ENCODE assay signal across 22 cellular contexts in the genomic region with DNA sequence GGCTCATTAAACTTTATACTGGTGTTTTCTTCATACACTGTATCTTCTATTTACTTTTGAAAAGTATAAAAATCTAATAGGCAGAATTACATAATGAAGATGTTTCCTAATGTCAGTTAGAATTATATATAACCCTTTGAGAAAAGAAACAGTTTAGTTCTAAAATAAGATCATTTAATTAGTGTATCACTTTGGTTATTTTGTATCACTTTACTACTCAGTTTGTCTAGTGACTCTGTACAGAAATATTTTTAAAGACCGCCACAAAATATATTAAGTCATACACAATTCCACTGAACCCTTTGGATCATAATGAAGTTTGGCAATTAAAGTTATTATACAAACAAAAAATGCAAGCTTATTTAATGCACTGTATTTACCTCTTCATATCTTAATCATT. TPM values are rescaled to one million over a fixed set of nuclear protein-coding genes. Genes with fewer than 3 reads are reported as not detected.
DNase-seq lines count a peak whose midpoint lies in the region; ATAC-seq and TF ChIP-seq lines count a peak whose summit lies in the region.
"Had no signal": no experiment of that assay in that cellular context is flagged by ENCODE, and none has a peak within 500 bp of the region (broad histone marks: within the 10 kb centered on the region; RNA-seq: fewer than 3 reads in every experiment).

No MANE protein-coding gene starts in this region.

- no peaks in the 10 kb centered on the region for H3K9me2 ChIP-seq in OCI-LY1 (ENCODE audit: low read depth, low read length)

- H4K20me1 ChIP-seq in OCI-LY1 (ENCODE audit: insufficient read depth, low read length), result no peaks in the 10 kb centered on the region

- no peak overlapping the region for H3K4me3 ChIP-seq in OCI-LY1 (ENCODE audit: low read depth, low read length, poor library complexity, severe bottlenecking)
- no peak overlapping the region for H3K4me3 ChIP-seq in neutrophil (ENCODE audit: low read depth in 1 of 2, low read length in 1 of 2)
- no peak overlapping the region for H3K4me3 ChIP-seq in endodermal cell (ENCODE audit: low read length)
- H3K4me3 ChIP-seq: HAP-1, MG63 had no signal

- no peak for TF ChIP-seq CTCF in OCI-LY1 (IDR thresholded peaks at IDR 0.05; ENCODE audit: low read length)
- no peak for TF ChIP-seq CTCF in neutrophil (IDR thresholded peaks at IDR 0.05)
- no peak for TF ChIP-seq CTCF in endodermal cell (conservative IDR thresholded peaks at IDR 0.05)

- H3K27ac Mint-ChIP-seq in T-helper 17 cell (peak overlapping the region; percentile 6), endodermal cell (no peak overlapping the region)
- H3K27ac Mint-ChIP-seq in activated T-helper 1 cell treated with anti-CD3 and anti-CD28 coated beads, Interleukin-12 subunit alpha, Interleukin-12 subunit beta, Interleukin-2, Interleukin-4 antibody, amounts not matched to agents 30 ng/mL and 10 ng/mL and 1 ng/mL, durations not matched to agents 14 hours and 24 hours and 36 hours, result no peak overlapping the region
- H3K27ac Mint-ChIP-seq: B cell had no signal

- H3K27ac ChIP-seq in OCI-LY1 (ENCODE audit: low read depth, low read length, poor library complexity, severe bottlenecking) (peak overlapping the region; percentile 80), neutrophil (peak overlapping the region; percentile 75), endodermal cell (ENCODE audit: low read depth, low read length) (no peak overlapping the region)

- ATAC-seq in T-helper 17 cell (no peak), left ventricle myocardium superior (no peak)
- no peak for ATAC-seq in stimulated activated naive CD8-positive, alpha-beta T cell treated with anti-CD3 and anti-CD28 coated beads, Interleukin-15, Interleukin-2, amounts not matched to agents 100 U/mL and 50 U/mL, for 24 hours

- H3K4me1 ChIP-seq in OCI-LY1 (ENCODE audit: insufficient read depth, low read length, severe bottlenecking) (peaks cover 73% of the 10 kb centered on the region), neutrophil (ENCODE audit: control insufficient read depth in 1 of 2, insufficient read depth in 1 of 2, low read depth in 1 of 2, low read length in 1 of 2) (peaks cover 40 to 47% of the 10 kb centered on the region in 2 experiments), endodermal cell (ENCODE audit: control insufficient read depth, insufficient read depth, low read length) (no peaks in the 10 kb centered on the region)

- peaks cover 31% of the 10 kb centered on the region for H3K4me1 Mint-ChIP-seq in T-helper 17 cell
- peaks cover 22% of the 10 kb centered on the region for H3K4me1 Mint-ChIP-seq in endodermal cell
- H3K4me1 Mint-ChIP-seq in activated T-helper 1 cell treated with anti-CD3 and anti-CD28 coated beads, Interleukin-12 subunit alpha, Interleukin-12 subunit beta, Interleukin-2, Interleukin-4 antibody, amounts not matched to agents 30 ng/mL and 10 ng/mL and 1 ng/mL, durations not matched to agents 14 hours and 24 hours and 36 hours (ENCODE audit: low read depth), result peaks cover 34% of the 10 kb centered on the region

- no peaks in the 10 kb centered on the region for H3K9me3 Mint-ChIP-seq in endodermal cell
- no peaks in the 10 kb centered on the region for H3K9me3 Mint-ChIP-seq in activated T-helper 1 cell treated with anti-CD3 and anti-CD28 coated beads, Interleukin-12 subunit alpha, Interleukin-12 subunit beta, Interleukin-2, Interleukin-4 antibody, amounts not matched to agents 30 ng/mL and 10 ng/mL and 1 ng/mL, durations not matched to agents 14 hours and 24 hours and 36 hours
- H3K9me3 Mint-ChIP-seq: CD4-positive, CD25-positive, alpha-beta regulatory T cell had no signal

- H3K36me3 Mint-ChIP-seq in T-helper 17 cell (ENCODE audit: low read depth) (peaks cover 2% of the 10 kb centered on the region), endodermal cell (ENCODE audit: low read depth) (no peaks in the 10 kb centered on the region)
- H3K36me3 Mint-ChIP-seq in activated T-helper 1 cell treated with anti-CD3 and anti-CD28 coated beads, Interleukin-12 subunit alpha, Interleukin-12 subunit beta, Interleukin-2, Interleukin-4 antibody, amounts not matched to agents 30 ng/mL and 10 ng/mL and 1 ng/mL, durations not matched to agents 14 hours and 24 hours and 36 hours (ENCODE audit: low read depth), result peaks cover 5% of the 10 kb centered on the region

- 100% methylated on average over 1 of the region's 1 CpG; no CpG with 5 or more reads in 1 of the 2 experiments for WGBS in endodermal cell (ENCODE audit: insufficient coverage in 1 of 2, insufficient read length in 1 of 2), 2 experiments

- peaks cover 2% of the 10 kb centered on the region; the same call in 1 of the 2 replicates for H3F3A ChIP-seq in OCI-LY1 (ENCODE audit: insufficient read depth, low read length)

- H3K36me3 ChIP-seq in OCI-LY1 (ENCODE audit: insufficient read depth, low read length), result peaks cover 2% of the 10 kb centered on the region; the same call in 1 of the 2 replicates
- no peaks in the 10 kb centered on the region for H3K36me3 ChIP-seq in neutrophil
- no peaks in the 10 kb centered on the region for H3K36me3 ChIP-seq in endodermal cell (ENCODE audit: control insufficient read depth, insufficient read depth, low read length)
- H3K36me3 ChIP-seq: HAP-1, MG63 had no signal

- H3K9me3 ChIP-seq in OCI-LY1 (ENCODE audit: low read length), result no peaks in the 10 kb centered on the region
- H3K9me3 ChIP-seq in T-helper 17 cell (ENCODE audit: control insufficient read depth, low read length, poor library complexity, severe bottlenecking), result no peaks in the 10 kb centered on the region
- no peaks in the 10 kb centered on the region for H3K9me3 ChIP-seq in neutrophil
- H3K9me3 ChIP-seq in endodermal cell (ENCODE audit: control insufficient read depth, low read length), result no peaks in the 10 kb centered on the region
- H3K9me3 ChIP-seq: Caco-2, HAP-1, MG63 had no signal

- H3K27me3 Mint-ChIP-seq in T-helper 17 cell, result no peaks in the 10 kb centered on the region
- no peaks in the 10 kb centered on the region for H3K27me3 Mint-ChIP-seq in endodermal cell (ENCODE audit: insufficient read depth)
- no peaks in the 10 kb centered on the region for H3K27me3 Mint-ChIP-seq in activated T-helper 1 cell treated with anti-CD3 and anti-CD28 coated beads, Interleukin-12 subunit alpha, Interleukin-12 subunit beta, Interleukin-2, Interleukin-4 antibody, amounts not matched to agents 30 ng/mL and 10 ng/mL and 1 ng/mL, durations not matched to agents 14 hours and 24 hours and 36 hours (ENCODE audit: insufficient read depth)
- H3K27me3 Mint-ChIP-seq: B cell; CD4-positive, CD25-positive, alpha-beta regulatory T cell had no signal

- intact Hi-C loops in left ventricle myocardium superior (cut with micrococcal nuclease), result no loop called here
- intact Hi-C loops in activated T-helper 1 cell treated with anti-CD3 and anti-CD28 coated beads, Interleukin-12 subunit alpha, Interleukin-12 subunit beta, Interleukin-2, Interleukin-4 antibody, amounts not matched to agents 30 ng/mL and 10 ng/mL and 1 ng/mL, durations not matched to agents 14 hours and 24 hours and 36 hours (cut with micrococcal nuclease), result no loop called here

- H3K4me2 ChIP-seq in OCI-LY1 (ENCODE audit: low read length), result no peak overlapping the region

- peaks cover 66% of the 10 kb centered on the region for H3K79me2 ChIP-seq in OCI-LY1 (ENCODE audit: insufficient read depth, low read length)

- no peak for DNase-seq in T-helper 17 cell
- no peak for DNase-seq in left ventricle myocardium superior
- no peak for DNase-seq in endodermal cell
- no peak for DNase-seq in activated T-helper 1 cell treated with anti-CD3 and anti-CD28 coated beads, Interleukin-12 subunit alpha, Interleukin-12 subunit beta, Interleukin-2, Interleukin-4 antibody, amounts not matched to agents 30 ng/mL and 10 ng/mL and 1 ng/mL, durations not matched to agents 14 hours and 24 hours and 36 hours (ENCODE audit: low spot score)
- DNase-seq in stimulated activated naive CD8-positive, alpha-beta T cell treated with anti-CD3 and anti-CD28 coated beads, Interleukin-15, Interleukin-2, amounts not matched to agents 100 U/mL and 50 U/mL, for 24 hours, result no peak
- DNase-seq: Caco-2; CD4-positive, CD25-positive, alpha-beta regulatory T cell; DMS153; GF-D8; IMR-90; Kasumi-1; MG63; NCI-H1048; NCI-H1436; NCI-H2029 treated with DMSO at 0.1 percent for 48 hours; NCI-H2171; NCI-H526; SHP77 had no signal

- H2AFZ ChIP-seq in OCI-LY1 (ENCODE audit: low read length), result no peak overlapping the region

- H3K4me3 Mint-ChIP-seq in T-helper 17 cell (no peak overlapping the region), endodermal cell (no peak overlapping the region)
- no peak overlapping the region for H3K4me3 Mint-ChIP-seq in activated T-helper 1 cell treated with anti-CD3 and anti-CD28 coated beads, Interleukin-12 subunit alpha, Interleukin-12 subunit beta, Interleukin-2, Interleukin-4 antibody, amounts not matched to agents 30 ng/mL and 10 ng/mL and 1 ng/mL, durations not matched to agents 14 hours and 24 hours and 36 hours
- H3K4me3 Mint-ChIP-seq: B cell; CD4-positive, CD25-positive, alpha-beta regulatory T cell had no signal

- H3K27me3 ChIP-seq in OCI-LY1 (ENCODE audit: insufficient read depth, low read length) (no peaks in the 10 kb centered on the region), neutrophil (no peaks in the 10 kb centered on the region), endodermal cell (ENCODE audit: control insufficient read depth, insufficient read depth, low read length, poor library complexity, severe bottlenecking) (no peaks in the 10 kb centered on the region)
- H3K27me3 ChIP-seq: MG63 had no signal

- no peak overlapping the region; the same call in 1 of the 2 replicates for H3K9ac ChIP-seq in OCI-LY1 (ENCODE audit: low read length)
- no peak overlapping the region for H3K9ac ChIP-seq in endodermal cell (ENCODE audit: extremely low read depth, low read length, poor library complexity, severe bottlenecking)

RNA-seq across cellular contexts. Expression of gene RFX3, which starts 15.0 kb away (rescaled TPM):
- total RNA-seq in T-helper 17 cell, result 10 to 100 TPM; 23.6 to 27.1 TPM
- total RNA-seq in left ventricle myocardium superior, result 3.0 TPM
- total RNA-seq in endodermal cell, result 10 to 100 TPM; 27.5 to 28.2 TPM
- 29.5 TPM for polyA plus RNA-seq in endodermal cell (2013, experiment 1 of 2)
- 30.1 TPM for polyA plus RNA-seq in endodermal cell (2013, experiment 2 of 2)
- 11.2 and 11.3 TPM in 2 replicates for total RNA-seq in activated T-helper 1 cell treated with anti-CD3 and anti-CD28 coated beads, Interleukin-12 subunit alpha, Interleukin-12 subunit beta, Interleukin-2, Interleukin-4 antibody, amounts not matched to agents 30 ng/mL and 10 ng/mL and 1 ng/mL, durations not matched to agents 14 hours and 24 hours and 36 hours
